Comparison of ENCODE assay signal across 20 cellular contexts in genomic region chr13:48068036-48068435, GRCh38. TPM values are rescaled to one million over a fixed set of nuclear protein-coding genes. Genes with fewer than 3 reads are reported as not detected.
A peak's percentile ranks its signal among the peaks of the same experiment; 100 is the strongest.
DNase-seq lines count a peak whose midpoint lies in the region; ATAC-seq and TF ChIP-seq lines count a peak whose summit lies in the region.
"Had no signal": no experiment of that assay in that cellular context is flagged by ENCODE, and none has a peak within 500 bp of the region (broad histone marks: within the 10 kb centered on the region; RNA-seq: fewer than 3 reads in every experiment).

No MANE protein-coding gene starts in this region.

- no peak for DNase-seq in left ventricle myocardium inferior
- no peak for DNase-seq in right atrium auricular region (ENCODE audit: low spot score)
- DNase-seq in KBM-7, result peak; percentile 54
- DNase-seq in effector memory CD8-positive, alpha-beta T cell, result no peak
- DNase-seq in Karpas-422, result no peak
- no peak for DNase-seq in Calu3
- DNase-seq: activated CD4-positive, alpha-beta T cell treated with anti-CD3 and anti-CD28 coated beads, Interleukin-2, amount 50 U/mL, for 4 hours; CD4-positive, alpha-beta T cell; EL; GM23248; lower lobe of right lung; NCI-H1694 treated with DMSO at 0.1 percent for 48 hours; NCI-H446 treated with DMSO at 0.1 percent for 48 hours; spleen; stimulated activated CD8-positive, alpha-beta memory T cell treated with anti-CD3 and anti-CD28 coated beads, Interleukin-4, amount 100 ng/mL, for 48 hours had no signal

- peak overlapping the region; percentile 90 for H3K27ac Mint-ChIP-seq in activated T-helper 17 cell treated with anti-CD3 and anti-CD28 coated beads, Interleukin-2, amount 50 U/mL, for 72 hours
- no peak overlapping the region for H3K27ac Mint-ChIP-seq in effector memory CD8-positive, alpha-beta T cell
- H3K27ac Mint-ChIP-seq in Calu3 (ENCODE audit: unreplicated experiment), result no peak overlapping the region
- H3K27ac Mint-ChIP-seq: activated naive CD4-positive, alpha-beta T cell treated with anti-CD3 and anti-CD28 coated beads, Interleukin-2, amount 50 U/mL, for 24 hours; CD4-positive, alpha-beta T cell had no signal

- no peaks in the 10 kb centered on the region for H3K27me3 ChIP-seq in left ventricle myocardium inferior (ENCODE audit: low read depth)
- no peaks in the 10 kb centered on the region for H3K27me3 ChIP-seq in right atrium auricular region
- no peaks in the 10 kb centered on the region for H3K27me3 ChIP-seq in Karpas-422 (ENCODE audit: low read length)
- H3K27me3 ChIP-seq: neutrophil, spleen had no signal

- BruUV-seq in Calu3 (replicated peaks; lab: Mats Ljungman, UMichigan), result no TSS peak

- H3K27me3 Mint-ChIP-seq in activated T-helper 17 cell treated with anti-CD3 and anti-CD28 coated beads, Interleukin-2, amount 50 U/mL, for 72 hours, result no peaks in the 10 kb centered on the region
- H3K27me3 Mint-ChIP-seq in effector memory CD8-positive, alpha-beta T cell, result no peaks in the 10 kb centered on the region
- no peaks in the 10 kb centered on the region for H3K27me3 Mint-ChIP-seq in Calu3 (ENCODE audit: unreplicated experiment)
- H3K27me3 Mint-ChIP-seq: activated naive CD4-positive, alpha-beta T cell treated with anti-CD3 and anti-CD28 coated beads, Interleukin-2, amount 50 U/mL, for 24 hours; CD4-positive, alpha-beta T cell had no signal

- H3K4me3 ChIP-seq in left ventricle myocardium inferior, result no peak overlapping the region
- H3K4me3 ChIP-seq in right atrium auricular region, result no peak overlapping the region
- no peak overlapping the region for H3K4me3 ChIP-seq in Karpas-422 (ENCODE audit: low read length)
- H3K4me3 ChIP-seq: GM23248, lower lobe of right lung, spleen had no signal

- no peaks in the 10 kb centered on the region for H3K9me2 ChIP-seq in Karpas-422 (replicated peaks; ENCODE audit: insufficient read depth, low read length)

- H3K4me2 ChIP-seq in Karpas-422 (ENCODE audit: low read depth, low read length, poor library complexity, severe bottlenecking), result no peak overlapping the region

- H2AFZ ChIP-seq in Karpas-422 (ENCODE audit: low read length), result no peak overlapping the region
- H2AFZ ChIP-seq: GM23248 had no signal

- no peaks in the 10 kb centered on the region for H3K4me1 ChIP-seq in left ventricle myocardium inferior
- H3K4me1 ChIP-seq in right atrium auricular region, result no peaks in the 10 kb centered on the region
- peaks cover 5% of the 10 kb centered on the region for H3K4me1 ChIP-seq in Karpas-422 (ENCODE audit: low read length)
- H3K4me1 ChIP-seq: lower lobe of right lung, spleen had no signal

- H3K27ac ChIP-seq in left ventricle myocardium inferior (replicated peaks) (no peak overlapping the region), right atrium auricular region (no peak overlapping the region), Karpas-422 (ENCODE audit: low read length) (no peak overlapping the region)
- H3K27ac ChIP-seq: GM23248, lower lobe of right lung, neutrophil, spleen had no signal

- H3K9me3 ChIP-seq in left ventricle myocardium inferior (replicated peaks) (peaks cover 55% of the 10 kb centered on the region), right atrium auricular region (peaks cover 0 to 34% of the 10 kb centered on the region in 2 donors), Karpas-422 (ENCODE audit: low read length) (peaks cover 22% of the 10 kb centered on the region)

- CTCF ChIA-PET in Calu3 (lab: Charles Lee), result no interaction called here

- intact Hi-C loops in left ventricle myocardium inferior (cut with micrococcal nuclease) (no loop called here), Calu3 (cut with micrococcal nuclease; ENCODE audit: unreplicated experiment) (no loop called here)

- peaks cover 72% of the 10 kb centered on the region for H3K36me3 Mint-ChIP-seq in activated T-helper 17 cell treated with anti-CD3 and anti-CD28 coated beads, Interleukin-2, amount 50 U/mL, for 72 hours (ENCODE audit: low read depth)
- H3K36me3 Mint-ChIP-seq in effector memory CD8-positive, alpha-beta T cell (ENCODE audit: insufficient read depth), result peaks cover 37% of the 10 kb centered on the region
- H3K36me3 Mint-ChIP-seq in Calu3 (ENCODE audit: insufficient read depth, unreplicated experiment), result peaks cover 14% of the 10 kb centered on the region

- no peak overlapping the region for H3K9ac ChIP-seq in Karpas-422 (ENCODE audit: low read length)
- H3K9ac ChIP-seq: GM23248 had no signal

- in situ Hi-C loops in KBM-7 (cut with MboI; ENCODE audit: low pct_unique_long_range_greater_than_20kb, low sequenced_read_pairs), result no loop called here

- H3K4me3 Mint-ChIP-seq in activated T-helper 17 cell treated with anti-CD3 and anti-CD28 coated beads, Interleukin-2, amount 50 U/mL, for 72 hours, result peak overlapping the region; percentile 32
- no peak overlapping the region for H3K4me3 Mint-ChIP-seq in effector memory CD8-positive, alpha-beta T cell
- H3K4me3 Mint-ChIP-seq in Calu3 (ENCODE audit: low read depth, unreplicated experiment), result no peak overlapping the region
- H3K4me3 Mint-ChIP-seq: activated naive CD4-positive, alpha-beta T cell treated with anti-CD3 and anti-CD28 coated beads, Interleukin-2, amount 50 U/mL, for 24 hours; CD4-positive, alpha-beta T cell had no signal

- peaks cover 37% of the 10 kb centered on the region for H3K79me2 ChIP-seq in Karpas-422 (ENCODE audit: low read length)

- no peaks in the 10 kb centered on the region for H3K9me3 Mint-ChIP-seq in activated T-helper 17 cell treated with anti-CD3 and anti-CD28 coated beads, Interleukin-2, amount 50 U/mL, for 72 hours
- no peaks in the 10 kb centered on the region for H3K9me3 Mint-ChIP-seq in effector memory CD8-positive, alpha-beta T cell
- H3K9me3 Mint-ChIP-seq in Calu3 (ENCODE audit: low read depth, unreplicated experiment), result no peaks in the 10 kb centered on the region
- H3K9me3 Mint-ChIP-seq: activated naive CD4-positive, alpha-beta T cell treated with anti-CD3 and anti-CD28 coated beads, Interleukin-2, amount 50 U/mL, for 24 hours; CD4-positive, alpha-beta T cell had no signal

- TF ChIP-seq CTCF in left ventricle myocardium inferior (IDR thresholded peaks at IDR 0.05; ENCODE audit: borderline replicate concordance), result peak; percentile 15
- TF ChIP-seq CTCF in right atrium auricular region (IDR thresholded peaks at IDR 0.05), result no peak
- TF ChIP-seq CTCF in Calu3 (IDR thresholded peaks at IDR 0.05; ENCODE audit: unreplicated experiment), result no peak

- no peak for ATAC-seq in activated T-helper 17 cell treated with anti-CD3 and anti-CD28 coated beads, Interleukin-2, amount 50 U/mL, for 72 hours (replicated peaks)
- ATAC-seq in effector memory CD8-positive, alpha-beta T cell (replicated peaks), result no peak
- ATAC-seq in GM18868 (IDR thresholded peaks at IDR 0.05; ENCODE audit: unreplicated experiment), result no peak
- ATAC-seq: lower lobe of right lung, Right ventricle myocardium inferior had no signal

- peaks cover 12% of the 10 kb centered on the region for H3K4me1 Mint-ChIP-seq in activated T-helper 17 cell treated with anti-CD3 and anti-CD28 coated beads, Interleukin-2, amount 50 U/mL, for 72 hours
- no peaks in the 10 kb centered on the region for H3K4me1 Mint-ChIP-seq in effector memory CD8-positive, alpha-beta T cell (ENCODE audit: low read depth in 2 of 2)
- no peaks in the 10 kb centered on the region for H3K4me1 Mint-ChIP-seq in Calu3 (ENCODE audit: low read depth, unreplicated experiment)

- H4K20me1 ChIP-seq in Karpas-422 (ENCODE audit: insufficient read depth, low read depth, low read length), result no peaks in the 10 kb centered on the region

- H3K36me3 ChIP-seq in left ventricle myocardium inferior (peaks cover 76% of the 10 kb centered on the region), right atrium auricular region (peaks cover 67% of the 10 kb centered on the region), Karpas-422 (ENCODE audit: insufficient read depth, low read length) (peaks cover 68% of the 10 kb centered on the region)

RNA-seq across cellular contexts. Expression of gene MED4, which starts 26.9 kb away (rescaled TPM):
- total RNA-seq in left ventricle myocardium inferior, result 39.4 TPM
- 10 to 100 TPM; 35.7 to 39.5 TPM for total RNA-seq in right atrium auricular region
- total RNA-seq in activated T-helper 17 cell treated with anti-CD3 and anti-CD28 coated beads, Interleukin-2, amount 50 U/mL, for 72 hours, result 10 to 100 TPM; 42.0 to 58.9 TPM
- total RNA-seq in Karpas-422 (2014; rRNA removed; shearing (Covaris generic); ENCODE audit: low replicate concordance), result 33.4 and 68.3 TPM in 2 replicates
- 28.5 and 31.9 TPM in 2 replicates for total RNA-seq in Calu3 (2022)

RNA-seq across cellular contexts. Expression of gene NUDT15, which starts 30.5 kb away (rescaled TPM):
- 13.2 TPM for total RNA-seq in left ventricle myocardium inferior
- 10 to 100 TPM in 1 of 2 donors, 1 to 10 TPM in 1; 5.0 to 10.7 TPM for total RNA-seq in right atrium auricular region
- total RNA-seq in activated T-helper 17 cell treated with anti-CD3 and anti-CD28 coated beads, Interleukin-2, amount 50 U/mL, for 72 hours, result 10 to 100 TPM; 20.1 to 28.1 TPM
- total RNA-seq in Karpas-422 (2014; rRNA removed; shearing (Covaris generic); ENCODE audit: low replicate concordance), result 16.9 and 22.6 TPM in 2 replicates
- 19.2 and 19.4 TPM in 2 replicates for total RNA-seq in Calu3 (2022)
